8 cellular contexts compared by ENCODE assay signal in the genomic region with DNA sequence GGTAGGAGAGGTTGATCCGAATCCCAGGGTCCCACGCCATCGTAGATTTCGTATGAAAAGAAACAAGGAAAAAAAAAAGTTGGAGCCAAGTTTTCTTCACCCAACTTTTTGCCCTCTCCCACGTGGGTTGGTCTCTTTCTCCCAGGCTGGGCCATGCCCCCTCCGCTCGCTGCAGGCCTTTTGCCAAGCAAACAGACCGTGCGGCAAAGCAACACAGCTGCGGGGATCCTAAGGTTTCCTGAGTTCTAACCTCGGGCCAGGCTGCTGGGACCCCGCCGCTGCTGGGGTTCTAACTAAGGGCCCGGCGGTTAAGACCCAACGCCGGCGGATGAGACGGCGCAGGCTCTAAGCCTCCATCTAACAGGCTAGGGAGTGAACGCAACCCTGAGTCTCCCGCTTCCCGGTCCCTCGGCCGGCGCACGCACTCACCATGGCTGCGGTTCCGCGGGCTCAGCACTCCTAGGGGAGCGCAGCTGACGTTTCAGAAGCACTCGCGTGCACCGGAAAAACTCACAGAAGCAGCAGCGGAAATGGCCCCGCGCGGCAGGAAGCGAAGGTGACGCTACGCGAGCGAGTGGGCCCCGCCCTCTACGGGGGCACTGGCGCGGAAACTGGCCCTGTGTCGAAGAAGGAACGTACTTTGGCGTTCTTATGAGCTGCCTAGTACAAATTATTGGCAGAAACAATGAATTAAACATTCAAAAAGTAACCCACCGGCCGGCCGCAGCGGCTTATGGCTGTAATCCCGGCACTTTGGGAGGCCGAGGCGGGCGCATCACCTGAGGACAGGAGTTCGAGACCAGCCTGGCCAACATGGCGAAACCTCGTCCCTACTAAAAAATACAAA. TPM values are rescaled to one million over a fixed set of nuclear protein-coding genes. Genes with fewer than 3 reads are reported as not detected.
DNase-seq lines count a peak whose midpoint lies in the region; ATAC-seq and TF ChIP-seq lines count a peak whose summit lies in the region.

A gene (minus strand): TSS at position 503 of the 847 bp plus-strand sequence. CDS start 71 bp downstream, at position 432.

- H3K27ac Mint-ChIP-seq in GM23338, result peak within 1 kb of the TSS; percentile 95
- peak within 1 kb of the TSS; percentile 98 for H3K27ac Mint-ChIP-seq in activated T-helper 17 cell treated with anti-CD3 and anti-CD28 coated beads, Interleukin-2, amount 50 U/mL, for 72 hours
- peak within 1 kb of the TSS; percentile 97 to 99 (median 99) for H3K27ac Mint-ChIP-seq in naive thymus-derived CD8-positive, alpha-beta T cell
- peak within 1 kb of the TSS; percentile 99 for H3K27ac Mint-ChIP-seq in stimulated activated naive B cell treated with anti-CD40 and anti-IgM and Interleukin-4, amounts not matched to agents 10 μg/mL and 1 μg/mL and 100 μg/mL, for 72 hours

- H3K9ac ChIP-seq in fibroblast of lung (ENCODE audit: insufficient read depth, low read length), result peak within 1 kb of the TSS; percentile 93

- peaks cover 8% of the 10 kb centered on the region; the same call in 1 of the 2 replicates for H3F3A ChIP-seq in GM23338 (replicated peaks; ENCODE audit: low read depth)

- TF ChIP-seq CTCF in GM23338 (conservative IDR thresholded peaks at IDR 0.05; ENCODE audit: low read depth in 2 of 2) (0 out of 4 replicates have a peak, but pooled peaks of 1 of the 2 experiments have one; percentile 1), LNCaP clone FGC (IDR thresholded peaks at IDR 0.05; ENCODE audit: control insufficient read depth, extremely low read depth, insufficient read depth) (no peak), RWPE2 (IDR thresholded peaks at IDR 0.05; ENCODE audit: poor library complexity, severe bottlenecking) (no peak), fibroblast of lung (conservative IDR thresholded peaks at IDR 0.05 in 1 of 2, IDR thresholded peaks at IDR 0.05 in 1 of 2; ENCODE audit: low read depth in 1 of 2, low read length in 2 of 2) (no peak)

- H3K4me1 Mint-ChIP-seq in GM23338, result peaks cover 6% of the 10 kb centered on the region; the same call in 1 of the 3 replicates
- H3K4me1 Mint-ChIP-seq in activated T-helper 17 cell treated with anti-CD3 and anti-CD28 coated beads, Interleukin-2, amount 50 U/mL, for 72 hours, result peaks cover 11% of the 10 kb centered on the region
- peaks cover 14 to 35% (median 30%) of the 10 kb centered on the region in 4 donors for H3K4me1 Mint-ChIP-seq in naive thymus-derived CD8-positive, alpha-beta T cell
- peaks cover 15 to 17% of the 10 kb centered on the region in 2 donors for H3K4me1 Mint-ChIP-seq in stimulated activated naive B cell treated with anti-CD40 and anti-IgM and Interleukin-4, amounts not matched to agents 10 μg/mL and 1 μg/mL and 100 μg/mL, for 72 hours

- H3K27me3 Mint-ChIP-seq in GM23338 (ENCODE audit: insufficient read depth, low read depth, poor library complexity), result peaks cover 7% of the 10 kb centered on the region
- no peaks in the 10 kb centered on the region for H3K27me3 Mint-ChIP-seq in activated T-helper 17 cell treated with anti-CD3 and anti-CD28 coated beads, Interleukin-2, amount 50 U/mL, for 72 hours
- H3K27me3 Mint-ChIP-seq in naive thymus-derived CD8-positive, alpha-beta T cell, result no peaks in the 10 kb centered on the region
- H3K27me3 Mint-ChIP-seq in stimulated activated naive B cell treated with anti-CD40 and anti-IgM and Interleukin-4, amounts not matched to agents 10 μg/mL and 1 μg/mL and 100 μg/mL, for 72 hours, result no peaks in the 10 kb centered on the region

- H3K36me3 ChIP-seq in GM23338 (ENCODE audit: insufficient read depth) (no peaks in the 10 kb centered on the region), RWPE2 (ENCODE audit: low read depth) (peaks cover 12% of the 10 kb centered on the region; the same call in 1 of the 2 replicates), fibroblast of lung (ENCODE audit: control insufficient read depth, insufficient read depth, low read length) (no peaks in the 10 kb centered on the region)

- H3K36me3 Mint-ChIP-seq in GM23338 (ENCODE audit: low read depth), result peaks cover 4% of the 10 kb centered on the region; the same call in 2 of the 3 replicates
- H3K36me3 Mint-ChIP-seq in activated T-helper 17 cell treated with anti-CD3 and anti-CD28 coated beads, Interleukin-2, amount 50 U/mL, for 72 hours (ENCODE audit: low read depth), result peaks cover 33% of the 10 kb centered on the region
- H3K36me3 Mint-ChIP-seq in naive thymus-derived CD8-positive, alpha-beta T cell, result no peaks in the 10 kb centered on the region
- H3K36me3 Mint-ChIP-seq in stimulated activated naive B cell treated with anti-CD40 and anti-IgM and Interleukin-4, amounts not matched to agents 10 μg/mL and 1 μg/mL and 100 μg/mL, for 72 hours, result peaks cover 6 to 24% of the 10 kb centered on the region in 2 donors

- H3K9me3 ChIP-seq in RWPE2 (ENCODE audit: severe bottlenecking), result no peaks in the 10 kb centered on the region
- H3K9me3 ChIP-seq in fibroblast of lung (ENCODE audit: control insufficient read depth, insufficient read depth, low read depth, low read length), result no peaks in the 10 kb centered on the region

- H4K20me1 ChIP-seq in GM23338 (replicated peaks; ENCODE audit: insufficient read depth) (peaks cover 24% of the 10 kb centered on the region), fibroblast of lung (ENCODE audit: control insufficient read depth, extremely low read depth, insufficient read depth, low read length) (no peaks in the 10 kb centered on the region)

- peaks cover 49% of the 10 kb centered on the region for H3K79me2 ChIP-seq in GM23338 (replicated peaks; ENCODE audit: insufficient read depth)
- H3K79me2 ChIP-seq in fibroblast of lung (ENCODE audit: control insufficient read depth, insufficient read depth, low read length), result peaks cover 49% of the 10 kb centered on the region

- H3K9me2 ChIP-seq in GM23338 (ENCODE audit: insufficient read depth), result no peaks in the 10 kb centered on the region

- peaks cover 4% of the 10 kb centered on the region; the same call in 1 of the 2 replicates for H3K4me1 ChIP-seq in GM23338 (ENCODE audit: insufficient read depth)
- H3K4me1 ChIP-seq in RWPE2 (ENCODE audit: insufficient read depth, poor library complexity, severe bottlenecking), result peaks cover 14% of the 10 kb centered on the region
- no peaks in the 10 kb centered on the region for H3K4me1 ChIP-seq in fibroblast of lung (ENCODE audit: control insufficient read depth, extremely low read depth, insufficient read depth, low read length)

- POLR2A ChIA-PET in naive thymus-derived CD8-positive, alpha-beta T cell (lab: Charles Lee), result interaction anchor here (0.5 to 3.9 kb wide), 22 partner anchors 9 to 741 kb away, joined by 3 to 38 read pairs (median 4); a partner anchor contains a TSS

- H3K4me3 ChIP-seq in GM23338, result peak within 1 kb of the TSS; percentile 93
- H3K4me3 ChIP-seq in LNCaP clone FGC (ENCODE audit: low read depth, low read length), result peak within 1 kb of the TSS; percentile 92
- H3K4me3 ChIP-seq in RWPE2 (ENCODE audit: severe bottlenecking), result peak within 1 kb of the TSS; percentile 84
- H3K4me3 ChIP-seq in fibroblast of lung (replicated peaks in 1 of 4; ENCODE audit: control extremely low read depth in 1 of 4, insufficient read depth in 1 of 4, low read depth in 3 of 4, low read length in 4 of 4), result peak within 1 kb of the TSS; percentile 74 to 97 (median 88)

- peak within 1 kb of the TSS; percentile 93 for H3K4me3 Mint-ChIP-seq in GM23338
- peak within 1 kb of the TSS; percentile 91 for H3K4me3 Mint-ChIP-seq in activated T-helper 17 cell treated with anti-CD3 and anti-CD28 coated beads, Interleukin-2, amount 50 U/mL, for 72 hours
- H3K4me3 Mint-ChIP-seq in naive thymus-derived CD8-positive, alpha-beta T cell, result peak within 1 kb of the TSS; percentile 92 to 99 (median 96)
- H3K4me3 Mint-ChIP-seq in stimulated activated naive B cell treated with anti-CD40 and anti-IgM and Interleukin-4, amounts not matched to agents 10 μg/mL and 1 μg/mL and 100 μg/mL, for 72 hours, result peak within 1 kb of the TSS; percentile 89 to 96

- H3K27ac ChIP-seq in GM23338 (ENCODE audit: low read depth) (peak within 1 kb of the TSS; percentile 89), RWPE2 (ENCODE audit: poor library complexity, severe bottlenecking) (peak within 1 kb of the TSS; percentile 66), fibroblast of lung (ENCODE audit: insufficient read depth, low read length) (peak within 1 kb of the TSS; percentile 97)

- peaks cover 3% of the 10 kb centered on the region; the same call in 1 of the 3 replicates for H3K9me3 Mint-ChIP-seq in GM23338
- H3K9me3 Mint-ChIP-seq in activated T-helper 17 cell treated with anti-CD3 and anti-CD28 coated beads, Interleukin-2, amount 50 U/mL, for 72 hours, result no peaks in the 10 kb centered on the region
- H3K9me3 Mint-ChIP-seq in naive thymus-derived CD8-positive, alpha-beta T cell, result no peaks in the 10 kb centered on the region
- no peaks in the 10 kb centered on the region for H3K9me3 Mint-ChIP-seq in stimulated activated naive B cell treated with anti-CD40 and anti-IgM and Interleukin-4, amounts not matched to agents 10 μg/mL and 1 μg/mL and 100 μg/mL, for 72 hours

- DNase-seq in EL, result peak; percentile 95
- DNase-seq in GM23338 (ENCODE audit: low spot score), result peak; percentile 95
- peak; percentile 60 for DNase-seq in LNCaP clone FGC (ENCODE audit: low read depth)
- DNase-seq in RWPE2 (ENCODE audit: low spot score), result peak; percentile 90
- peak; percentile 91 to 92 for DNase-seq in fibroblast of lung (ENCODE audit: low read depth in 2 of 2)
- peak; percentile 85 to 95 (median 91) for DNase-seq in naive thymus-derived CD8-positive, alpha-beta T cell
- peak; percentile 88 for DNase-seq in stimulated activated naive B cell treated with anti-CD40 and anti-IgM and Interleukin-4, amounts not matched to agents 10 μg/mL and 1 μg/mL and 100 μg/mL, for 72 hours

- H2AFZ ChIP-seq in GM23338 (peak within 1 kb of the TSS; percentile 93), fibroblast of lung (ENCODE audit: low read length) (peak within 1 kb of the TSS; percentile 59)

- peak within 1 kb of the TSS; percentile 90 for H3K4me2 ChIP-seq in GM23338
- H3K4me2 ChIP-seq in fibroblast of lung (ENCODE audit: extremely low read depth, insufficient read depth, low read length), result peak within 1 kb of the TSS; percentile 98

- ATAC-seq in GM23338, result peak; percentile 90
- ATAC-seq in RWPE2 (ENCODE audit: low read depth), result peak; percentile 95
- peak; percentile 99 for ATAC-seq in activated T-helper 17 cell treated with anti-CD3 and anti-CD28 coated beads, Interleukin-2, amount 50 U/mL, for 72 hours (replicated peaks)
- peak; percentile 96 for ATAC-seq in naive thymus-derived CD8-positive, alpha-beta T cell
- peak; percentile 94 to 95 for ATAC-seq in stimulated activated naive B cell treated with anti-CD40 and anti-IgM and Interleukin-4, amounts not matched to agents 10 μg/mL and 1 μg/mL and 100 μg/mL, for 72 hours (replicated peaks)

- no peaks in the 10 kb centered on the region for H3K27me3 ChIP-seq in GM23338 (ENCODE audit: insufficient read depth)
- no peaks in the 10 kb centered on the region for H3K27me3 ChIP-seq in RWPE2 (ENCODE audit: insufficient read depth, poor library complexity, severe bottlenecking)
- no peaks in the 10 kb centered on the region for H3K27me3 ChIP-seq in fibroblast of lung (ENCODE audit: control insufficient read depth, insufficient read depth, low read length)

RNA-seq across cellular contexts. Expression of the gene that starts here (rescaled TPM):
- total RNA-seq in GM23338 (2014; rRNA removed; shearing (Covaris generic)), result 163 and 193 TPM in 2 replicates
- polyA plus RNA-seq in GM23338 (2016; fragmentation: Nextera tagmentation; extraction: Ambion mirVana), result 464 and 512 TPM in 2 replicates
- total RNA-seq in activated T-helper 17 cell treated with anti-CD3 and anti-CD28 coated beads, Interleukin-2, amount 50 U/mL, for 72 hours, result 100 to 1,000 TPM; 175 to 256 TPM
- total RNA-seq in fibroblast of lung, result 61.6 and 67.5 TPM in 2 replicates
- polyA plus RNA-seq in fibroblast of lung, result 164 and 230 TPM in 2 replicates
- 136 and 191 TPM in 2 replicates for polyA plus RNA-seq in fibroblast of lung (2012)
- polyA minus RNA-seq in fibroblast of lung (ENCODE audit: low replicate concordance), result 119 and 235 TPM in 2 replicates
- 100 to 1,000 TPM; 117 to 127 TPM for total RNA-seq in naive thymus-derived CD8-positive, alpha-beta T cell
- 100 to 1,000 TPM; 226 to 309 (median 285) TPM for polyA plus RNA-seq in naive thymus-derived CD8-positive, alpha-beta T cell

Comparison
In these comparisons a context has a peak if more than half of its experiments do, and no peak if none do; other contexts are left out.
1. Peak in every context shown above with its lines: DNase-seq, ATAC-seq, H3K4me3 ChIP-seq and H3K27ac ChIP-seq.